20 cellular contexts compared by ENCODE assay signal in the genomic region with DNA sequence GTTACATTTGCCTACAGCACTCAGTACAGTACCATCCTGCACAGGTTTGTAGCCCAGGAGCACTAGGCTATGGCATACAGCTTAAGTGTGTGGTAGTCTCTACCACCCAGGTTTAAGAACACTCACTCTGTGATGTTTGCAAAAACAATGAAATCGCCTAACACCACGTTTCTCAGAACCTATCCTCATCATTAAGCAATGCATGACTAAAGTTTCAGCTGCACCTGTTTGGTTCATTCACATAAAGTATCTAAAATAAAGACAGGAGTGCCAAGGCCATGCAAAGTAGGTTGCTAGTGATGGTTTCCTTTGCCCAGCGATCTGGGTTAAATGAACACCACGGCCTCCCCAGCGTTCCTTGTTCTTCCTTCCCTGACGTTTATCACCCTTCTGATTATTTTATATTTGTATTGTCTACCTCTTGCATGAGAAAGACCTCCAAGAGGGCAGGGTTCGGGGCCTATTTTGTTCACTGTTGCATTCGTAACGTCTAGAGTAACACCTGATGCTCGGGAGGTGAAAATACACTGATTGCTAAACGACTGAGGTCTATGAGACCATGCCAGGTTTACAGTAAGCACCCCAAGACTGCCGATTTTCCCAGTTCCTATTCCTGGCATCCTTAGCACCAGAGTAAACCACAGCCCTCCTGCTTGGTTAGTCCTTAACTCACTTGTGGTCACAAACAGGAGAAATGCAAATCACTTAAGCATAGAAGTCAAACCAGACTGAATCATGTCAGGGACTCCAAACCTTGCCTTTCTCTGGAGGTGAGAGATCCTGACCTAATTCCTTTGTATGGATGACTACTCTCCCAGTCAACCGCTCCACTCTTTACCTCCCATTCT.
DNase-seq lines count a peak whose midpoint lies in the region; ATAC-seq, FAIRE-seq and TF ChIP-seq lines count a peak whose summit lies in the region.
"Had no signal": no experiment of that assay in that cellular context is flagged by ENCODE, and none has a peak within 500 bp of the region (broad histone marks: within the 10 kb centered on the region; RNA-seq: fewer than 3 reads in every experiment).

No MANE protein-coding gene starts in this region.

- DNase-seq in HepG2 (ENCODE audit: low spot score) (no peak), right lobe of liver (no peak), body of pancreas (peak; percentile 25 to 62 (median 46)), EL (no peak), C1 segment of cervical spinal cord (lab: John Stamatoyannopoulos, UW) (no peak)
- no peak for DNase-seq in activated CD4-positive, alpha-beta T cell treated with anti-CD3 and anti-CD28 coated beads, Interleukin-2, amount 50 U/mL, for 1 hour
- DNase-seq: caudate nucleus; DMS53; effector CD8-positive, alpha-beta T cell; NCI-H1436 treated with DMSO at 0.1 percent for 48 hours; NCI-H2227 treated with DMSO at 0.1 percent for 48 hours; tibial artery; WERI-Rb-1 had no signal

- H3K27me3 ChIP-seq in HepG2 (ENCODE audit: control insufficient read depth in 1 of 2, insufficient read depth in 2 of 2, low read length in 2 of 2) = no peaks in the 10 kb centered on the region
- H3K27me3 ChIP-seq in right lobe of liver = no peaks in the 10 kb centered on the region
- no peaks in the 10 kb centered on the region for H3K27me3 ChIP-seq in body of pancreas

- CTCF ChIA-PET in HepG2 (lab: Yijun Ruan, JAX; ENCODE audit: low intra/inter-chr PET ratio, low total read pairs) = no interaction called here

- H3K36me3 ChIP-seq in HepG2 (replicated peaks in 1 of 2; ENCODE audit: control insufficient read depth in 1 of 2, insufficient read depth in 2 of 2, low read length in 2 of 2) (no peaks in the 10 kb centered on the region), right lobe of liver (no peaks in the 10 kb centered on the region), body of pancreas (replicated peaks in 1 of 2; ENCODE audit: insufficient read depth in 1 of 2, low read depth in 2 of 2) (no peaks in the 10 kb centered on the region)
- H3K36me3 ChIP-seq: tibial artery, WERI-Rb-1 had no signal

- no TSS peak for BruUV-seq in HepG2 (replicated peaks; lab: Mats Ljungman, UMichigan)

- 69% methylated on average over 13 of the region's 13 CpGs for WGBS in HepG2 (ENCODE audit: low lambda C conversion rate)
- WGBS in right lobe of liver (ENCODE audit: insufficient coverage, low coverage, low lambda C conversion rate, missing lambda C conversion rate) = 43% methylated on average over 12 of the region's 13 CpGs
- 26 to 47% methylated on average over 13 of the region's 13 CpGs for WGBS in body of pancreas, 2 donors

- H3K4me1 ChIP-seq in HepG2 (ENCODE audit: insufficient read depth, low read length) (peaks cover 34% of the 10 kb centered on the region), right lobe of liver (peaks cover 0 to 18% (median 0%) of the 10 kb centered on the region in 4 donors), body of pancreas (peaks cover 40% of the 10 kb centered on the region)

- no peak overlapping the region for H3K27ac ChIP-seq in HepG2 (ENCODE audit: extremely low read length, insufficient read depth, low read length)
- no peak overlapping the region for H3K27ac ChIP-seq in right lobe of liver
- H3K27ac ChIP-seq in body of pancreas = peak overlapping the region; percentile 68 to 99 (median 96)
- H3K27ac ChIP-seq: 22Rv1, tibial artery, WERI-Rb-1 had no signal

- in situ Hi-C loops in HepG2 (cut with HindIII; ENCODE audit: extremely low pct_ligation_motif_present, low pct_unique_long_range_greater_than_20kb) = no loop called here

- POLR2A ChIA-PET in HepG2 (lab: Yijun Ruan, JAX) = no interaction called here

- TF ChIP-seq CTCF in HepG2 (CRISPR knock-in tag; IDR thresholded peaks at IDR 0.05) (no peak), right lobe of liver (IDR thresholded peaks at IDR 0.05) (no peak), body of pancreas (IDR thresholded peaks at IDR 0.05) (no peak)

- H3K79me2 ChIP-seq in HepG2 (ENCODE audit: insufficient read depth, low read length) = peaks cover 3% of the 10 kb centered on the region

- no peaks in the 10 kb centered on the region for H4K20me1 ChIP-seq in HepG2 (ENCODE audit: insufficient read depth, low read length)

- no peak for TF ChIP-seq RAD21 in HepG2 (CRISPR knock-in tag; IDR thresholded peaks at IDR 0.05)

- H3K9ac ChIP-seq in HepG2 (ENCODE audit: insufficient read depth, low read depth, low read length) = no peak overlapping the region

- ATAC-seq in HepG2 (no peak), right lobe of liver (no peak), HG02763 (IDR thresholded peaks at IDR 0.05; ENCODE audit: unreplicated experiment) (peak; percentile 27), body of pancreas (no peak), HG02884 (IDR thresholded peaks at IDR 0.05; ENCODE audit: unreplicated experiment) (no peak)
- ATAC-seq: activated T-helper 17 cell treated with anti-CD3 and anti-CD28 coated beads, Interleukin-2, amount 50 U/mL, for 72 hours; left lobe of liver; Right ventricle myocardium inferior had no signal

- no peaks in the 10 kb centered on the region for H3K9me3 ChIP-seq in HepG2 (ENCODE audit: low read length)
- no peaks in the 10 kb centered on the region for H3K9me3 ChIP-seq in right lobe of liver
- H3K9me3 ChIP-seq in body of pancreas = no peaks in the 10 kb centered on the region
- H3K9me3 ChIP-seq: tibial artery had no signal

- no peak for FAIRE-seq in HepG2 (lab: Jason Lieb, UNC)

- H2AFZ ChIP-seq in HepG2 (ENCODE audit: low read length) = no peak overlapping the region

- H3K4me2 ChIP-seq in HepG2 (ENCODE audit: low read depth, low read length) = no peak overlapping the region

- intact Hi-C loops in HepG2 (cut with micrococcal nuclease; ENCODE audit: unreplicated experiment) = no loop called here
- intact Hi-C loops in right lobe of liver (cut with DNase I) = no loop called here
- intact Hi-C loops in body of pancreas (cut with DNase I) = no loop called here

- TF ChIP-seq EP300 in HepG2 (IDR thresholded peaks at IDR 0.05; ENCODE audit: low read depth in 2 of 2, low read length in 2 of 2) (no peak), HepG2 (CRISPR knock-in tag; IDR thresholded peaks at IDR 0.05; ENCODE audit: borderline replicate concordance) (no peak)

- H3K4me3 ChIP-seq in HepG2 (replicated peaks in 1 of 3; ENCODE audit: insufficient read depth in 1 of 3, low read depth in 2 of 3, low read length in 3 of 3) = no peak overlapping the region
- no peak overlapping the region for H3K4me3 ChIP-seq in right lobe of liver
- H3K4me3 ChIP-seq in body of pancreas = peak overlapping the region in 1 of 2 donors; percentile 48
- H3K4me3 ChIP-seq: smooth muscle cell, tibial artery had no signal

- TF ChIP-seq POLR2A in HepG2 (IDR thresholded peaks at IDR 0.05; ENCODE audit: insufficient read depth in 1 of 2, low read depth in 2 of 2, low read length in 2 of 2) (peak; percentile 32 to 40; a peak in 2 of 4 replicates), right lobe of liver (IDR thresholded peaks at IDR 0.05) (no peak), body of pancreas (IDR thresholded peaks at IDR 0.05) (peak; percentile 17 to 69 (median 65))

TF ChIP-seq in HepG2, 621 proteins besides CTCF, POLR2A, EP300 and RAD21 (continues in another document):
- TF ChIP-seq, protein P1, sequence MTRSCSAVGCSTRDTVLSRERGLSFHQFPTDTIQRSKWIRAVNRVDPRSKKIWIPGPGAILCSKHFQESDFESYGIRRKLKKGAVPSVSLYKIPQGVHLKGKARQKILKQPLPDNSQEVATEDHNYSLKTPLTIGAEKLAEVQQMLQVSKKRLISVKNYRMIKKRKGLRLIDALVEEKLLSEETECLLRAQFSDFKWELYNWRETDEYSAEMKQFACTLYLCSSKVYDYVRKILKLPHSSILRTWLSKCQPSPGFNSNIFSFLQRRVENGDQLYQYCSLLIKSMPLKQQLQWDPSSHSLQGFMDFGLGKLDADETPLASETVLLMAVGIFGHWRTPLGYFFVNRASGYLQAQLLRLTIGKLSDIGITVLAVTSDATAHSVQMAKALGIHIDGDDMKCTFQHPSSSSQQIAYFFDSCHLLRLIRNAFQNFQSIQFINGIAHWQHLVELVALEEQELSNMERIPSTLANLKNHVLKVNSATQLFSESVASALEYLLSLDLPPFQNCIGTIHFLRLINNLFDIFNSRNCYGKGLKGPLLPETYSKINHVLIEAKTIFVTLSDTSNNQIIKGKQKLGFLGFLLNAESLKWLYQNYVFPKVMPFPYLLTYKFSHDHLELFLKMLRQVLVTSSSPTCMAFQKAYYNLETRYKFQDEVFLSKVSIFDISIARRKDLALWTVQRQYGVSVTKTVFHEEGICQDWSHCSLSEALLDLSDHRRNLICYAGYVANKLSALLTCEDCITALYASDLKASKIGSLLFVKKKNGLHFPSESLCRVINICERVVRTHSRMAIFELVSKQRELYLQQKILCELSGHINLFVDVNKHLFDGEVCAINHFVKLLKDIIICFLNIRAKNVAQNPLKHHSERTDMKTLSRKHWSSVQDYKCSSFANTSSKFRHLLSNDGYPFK (CRISPR knock-in tag; IDR thresholded peaks at IDR 0.05; ENCODE audit: borderline replicate concordance) = no peak
- no peak for TF ChIP-seq SSRP1 (CRISPR knock-in tag; IDR thresholded peaks at IDR 0.05)
- TF ChIP-seq, protein P2, sequence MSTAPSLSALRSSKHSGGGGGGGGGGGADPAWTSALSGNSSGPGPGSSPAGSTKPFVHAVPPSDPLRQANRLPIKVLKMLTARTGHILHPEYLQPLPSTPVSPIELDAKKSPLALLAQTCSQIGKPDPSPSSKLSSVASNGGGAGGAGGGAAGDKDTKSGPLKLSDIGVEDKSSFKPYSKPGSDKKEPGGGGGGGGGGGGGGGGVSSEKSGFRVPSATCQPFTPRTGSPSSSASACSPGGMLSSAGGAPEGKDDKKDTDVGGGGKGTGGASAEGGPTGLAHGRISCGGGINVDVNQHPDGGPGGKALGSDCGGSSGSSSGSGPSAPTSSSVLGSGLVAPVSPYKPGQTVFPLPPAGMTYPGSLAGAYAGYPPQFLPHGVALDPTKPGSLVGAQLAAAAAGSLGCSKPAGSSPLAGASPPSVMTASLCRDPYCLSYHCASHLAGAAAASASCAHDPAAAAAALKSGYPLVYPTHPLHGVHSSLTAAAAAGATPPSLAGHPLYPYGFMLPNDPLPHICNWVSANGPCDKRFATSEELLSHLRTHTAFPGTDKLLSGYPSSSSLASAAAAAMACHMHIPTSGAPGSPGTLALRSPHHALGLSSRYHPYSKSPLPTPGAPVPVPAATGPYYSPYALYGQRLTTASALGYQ (CRISPR knock-in tag; IDR thresholded peaks at IDR 0.05) = no peak
- TF ChIP-seq, protein P3, sequence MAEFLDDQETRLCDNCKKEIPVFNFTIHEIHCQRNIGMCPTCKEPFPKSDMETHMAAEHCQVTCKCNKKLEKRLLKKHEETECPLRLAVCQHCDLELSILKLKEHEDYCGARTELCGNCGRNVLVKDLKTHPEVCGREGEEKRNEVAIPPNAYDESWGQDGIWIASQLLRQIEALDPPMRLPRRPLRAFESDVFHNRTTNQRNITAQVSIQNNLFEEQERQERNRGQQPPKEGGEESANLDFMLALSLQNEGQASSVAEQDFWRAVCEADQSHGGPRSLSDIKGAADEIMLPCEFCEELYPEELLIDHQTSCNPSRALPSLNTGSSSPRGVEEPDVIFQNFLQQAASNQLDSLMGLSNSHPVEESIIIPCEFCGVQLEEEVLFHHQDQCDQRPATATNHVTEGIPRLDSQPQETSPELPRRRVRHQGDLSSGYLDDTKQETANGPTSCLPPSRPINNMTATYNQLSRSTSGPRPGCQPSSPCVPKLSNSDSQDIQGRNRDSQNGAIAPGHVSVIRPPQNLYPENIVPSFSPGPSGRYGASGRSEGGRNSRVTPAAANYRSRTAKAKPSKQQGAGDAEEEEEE (CRISPR knock-in tag; IDR thresholded peaks at IDR 0.05; ENCODE audit: borderline replicate concordance) = no peak

Comparison
In these comparisons a context has a peak if more than half of its experiments do, and no peak if none do; other contexts are left out.
1. DNase-seq: peak in body of pancreas (4 of 4); none in HepG2 (single experiment), right lobe of liver (0 of 3), EL (single experiment), C1 segment of cervical spinal cord (0 of 14) and activated CD4-positive, alpha-beta T cell treated with anti-CD3 and anti-CD28 coated beads, Interleukin-2, amount 50 U/mL, for 1 hour (single experiment).
2. H3K27ac ChIP-seq: peak in body of pancreas (4 of 4); none in HepG2 (single experiment) and right lobe of liver (0 of 3).